ENCODE assay signal across 8 cellular contexts in the genomic region with DNA sequence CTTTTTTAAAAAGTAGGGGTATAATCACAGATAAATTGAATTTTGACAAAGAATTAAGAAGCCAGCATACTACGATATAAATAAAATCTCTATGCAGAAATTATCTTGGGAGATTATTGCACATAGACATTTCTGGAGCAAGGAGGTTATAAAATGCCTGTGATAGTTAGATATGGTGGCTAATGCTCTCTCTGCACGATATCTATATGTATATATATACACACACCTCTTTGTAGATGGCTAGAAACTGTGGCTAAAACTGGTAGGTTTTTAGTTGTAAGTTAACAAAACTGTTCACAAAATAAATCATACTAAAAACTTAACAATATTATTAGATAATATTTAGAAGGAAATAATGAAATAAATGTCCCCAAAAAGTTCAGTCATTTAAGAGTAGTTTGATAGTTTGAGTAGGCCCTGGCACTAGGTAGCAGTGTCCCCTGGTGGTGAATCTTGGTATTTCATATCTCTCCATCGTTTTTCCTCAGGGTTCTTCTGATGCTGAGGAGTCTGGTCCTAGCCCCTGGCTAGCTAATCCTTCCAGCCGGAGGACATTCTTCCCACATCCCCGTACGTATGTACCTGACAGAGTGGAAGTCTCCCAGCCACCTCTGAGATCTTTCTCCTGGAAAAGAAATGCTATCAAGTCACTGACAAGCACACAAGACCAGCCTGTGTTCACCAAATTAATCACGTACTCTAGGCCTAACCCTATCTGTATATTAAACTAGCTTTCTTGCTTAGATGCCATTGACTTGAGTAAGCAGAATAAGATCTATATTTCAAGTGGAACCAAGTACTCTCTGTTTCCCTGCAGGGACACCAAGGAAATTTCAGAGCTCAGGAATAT. TPM values are rescaled to one million over a fixed set of nuclear protein-coding genes. Genes with fewer than 3 reads are reported as not detected.
DNase-seq lines count a peak whose midpoint lies in the region; ATAC-seq, FAIRE-seq and TF ChIP-seq lines count a peak whose summit lies in the region.

No MANE protein-coding gene starts in this region.

- H4K20me1 ChIP-seq in fibroblast of lung (ENCODE audit: control insufficient read depth, extremely low read depth, insufficient read depth, low read length), result no peaks in the 10 kb centered on the region

- H3K27me3 ChIP-seq in fibroblast of lung (ENCODE audit: control insufficient read depth, insufficient read depth, low read length) (no peaks in the 10 kb centered on the region), pancreas (no peaks in the 10 kb centered on the region)

- no peaks in the 10 kb centered on the region for H3K79me2 ChIP-seq in fibroblast of lung (ENCODE audit: control insufficient read depth, insufficient read depth, low read length)

- WGBS in pancreas, 2 donors, result 45 to 47% methylated on average over 7 of the region's 7 CpGs

- H3K36me3 ChIP-seq in fibroblast of lung (ENCODE audit: control insufficient read depth, insufficient read depth, low read length), result no peaks in the 10 kb centered on the region
- H3K36me3 ChIP-seq in pancreas, result no peaks in the 10 kb centered on the region

- no peak overlapping the region for H3K4me3 ChIP-seq in fibroblast of lung (replicated peaks in 1 of 4; ENCODE audit: control extremely low read depth in 1 of 4, insufficient read depth in 1 of 4, low read depth in 3 of 4, low read length in 4 of 4)
- H3K4me3 ChIP-seq in pancreas, result no peak overlapping the region

- intact Hi-C loops in pancreas (cut with DNase I), result no loop called here

- H3K27ac ChIP-seq in fibroblast of lung (ENCODE audit: insufficient read depth, low read length) (no peak overlapping the region), pancreas (no peak overlapping the region)

- TF ChIP-seq POLR2A in GM12891 (IDR thresholded peaks at IDR 0.05; ENCODE audit: low read depth, low read length), result no peak

- H2AFZ ChIP-seq in fibroblast of lung (ENCODE audit: low read length), result no peak overlapping the region

- peak; percentile 59 for FAIRE-seq in TTC549 (lab: Jason Lieb, UNC)
- FAIRE-seq in pancreas (lab: Jason Lieb, UNC), result peak; percentile 9
- no peak for FAIRE-seq in GM12891 (lab: Jason Lieb, UNC)

- ATAC-seq in pancreas, result peak in 3 of 4 donors; percentile 67 to 91 (median 80)

- DNase-seq in NCI-H2171 treated with DMSO at 0.1 percent for 48 hours (lab: John Stamatoyannopoulos, UW) (peak; percentile 0), NCI-H2171 (lab: John Stamatoyannopoulos, UW) (no peak), HT1080 (ENCODE audit: low read depth) (peak; percentile 44), fibroblast of lung (ENCODE audit: low read depth in 2 of 2) (peak in 1 of 2 donors; percentile 56), pancreas (peak in 1 of 6 donors; percentile 23), NOMO-1 treated with dmso at 0.1 percent for 144 hours (lab: John Stamatoyannopoulos, UW; ENCODE audit: unreplicated experiment) (no peak), GM12891 (ENCODE audit: insufficient read length, low spot score) (no peak)

- TF ChIP-seq CTCF in fibroblast of lung (conservative IDR thresholded peaks at IDR 0.05 in 1 of 2, IDR thresholded peaks at IDR 0.05 in 1 of 2; ENCODE audit: low read depth in 1 of 2, low read length in 2 of 2) (peak; percentile 88 to 90), pancreas (IDR thresholded peaks at IDR 0.05) (peak; percentile 65 to 87 (median 84))

- no peak overlapping the region for H3K9ac ChIP-seq in fibroblast of lung (ENCODE audit: insufficient read depth, low read length)

- H3K4me1 ChIP-seq in fibroblast of lung (ENCODE audit: control insufficient read depth, extremely low read depth, insufficient read depth, low read length), result no peaks in the 10 kb centered on the region
- H3K4me1 ChIP-seq in pancreas, result no peaks in the 10 kb centered on the region

- H3K9me3 ChIP-seq in fibroblast of lung (ENCODE audit: control insufficient read depth, insufficient read depth, low read depth, low read length) (no peaks in the 10 kb centered on the region), pancreas (no peaks in the 10 kb centered on the region)

- H3K4me2 ChIP-seq in fibroblast of lung (ENCODE audit: extremely low read depth, insufficient read depth, low read length), result no peak overlapping the region

TF ChIP-seq in GM12891, 5 proteins besides CTCF, POLR2A, EP300 and RAD21:
- no peak for TF ChIP-seq POLR2AphosphoS5 (IDR thresholded peaks at IDR 0.05; ENCODE audit: low read depth, low read length)
- TF ChIP-seq TAF1 (IDR thresholded peaks at IDR 0.05; ENCODE audit: low read depth, low read length), result no peak
- no peak for TF ChIP-seq PAX5 (IDR thresholded peaks at IDR 0.05; ENCODE audit: insufficient read depth, low read length, severe bottlenecking)
- no peak for TF ChIP-seq SPI1 (IDR thresholded peaks at IDR 0.05; ENCODE audit: low read depth, low read length)
- no peak for TF ChIP-seq POU2F2 (IDR thresholded peaks at IDR 0.05; ENCODE audit: low read depth, low read length)

RNA-seq across cellular contexts. Expression of gene ART5, which starts 32.2 kb away (rescaled TPM):
- not detected in 2 replicates for total RNA-seq in HT1080 (2014; rRNA removed; shearing (Covaris generic))
- not detected in 2 replicates for polyA plus RNA-seq in HT1080 (2015; cell fraction: cytosol; rRNA removed)
- not detected in 2 replicates for polyA plus RNA-seq in HT1080 (2015; cell fraction: nucleus; rRNA removed)
- total RNA-seq in fibroblast of lung, result 0.50 and 0.77 TPM in 2 replicates
- 0.15 TPM in 1 of 2 replicates, not detected in the other for polyA plus RNA-seq in fibroblast of lung
- polyA plus RNA-seq in fibroblast of lung (2012), result 0.09 TPM in 1 of 2 replicates, not detected in the other
- not detected in 2 replicates for polyA minus RNA-seq in fibroblast of lung (ENCODE audit: low replicate concordance)
- total RNA-seq in pancreas, result under 1 TPM in 4 of 6 donors, not detected in 2; 0.14 to 0.51 (median 0.23) TPM
- polyA plus RNA-seq in pancreas, result under 1 TPM; 0.11 to 0.26 TPM
- not detected for polyA plus RNA-seq in GM12891 (2012; ENCODE audit: low read depth, missing spikeins)

RNA-seq across cellular contexts. Expression of gene ART1, which starts 35.3 kb away (rescaled TPM):
- total RNA-seq in HT1080 (2014; rRNA removed; shearing (Covaris generic)), result not detected in 2 replicates
- not detected in 2 replicates for polyA plus RNA-seq in HT1080 (2015; cell fraction: cytosol; rRNA removed)
- polyA plus RNA-seq in HT1080 (2015; cell fraction: nucleus; rRNA removed), result not detected in 2 replicates
- not detected in 2 replicates for total RNA-seq in fibroblast of lung
- polyA plus RNA-seq in fibroblast of lung, result not detected in 2 replicates
- not detected in 2 replicates for polyA plus RNA-seq in fibroblast of lung (2012)
- not detected in 2 replicates for polyA minus RNA-seq in fibroblast of lung (ENCODE audit: low replicate concordance)
- total RNA-seq in pancreas, result not detected
- not detected for polyA plus RNA-seq in pancreas
- not detected for polyA plus RNA-seq in GM12891 (2012; ENCODE audit: low read depth, missing spikeins)

Comparison
In these comparisons a context has a peak if more than half of its experiments do, and no peak if none do; other contexts are left out.
1. DNase-seq: peak in NCI-H2171 treated with DMSO at 0.1 percent for 48 hours (single experiment) and HT1080 (single experiment); none in NCI-H2171 (single experiment), NOMO-1 treated with dmso at 0.1 percent for 144 hours (single experiment) and GM12891 (single experiment).